Comparison of ENCODE assay signal across 27 cellular contexts in the genomic region with DNA sequence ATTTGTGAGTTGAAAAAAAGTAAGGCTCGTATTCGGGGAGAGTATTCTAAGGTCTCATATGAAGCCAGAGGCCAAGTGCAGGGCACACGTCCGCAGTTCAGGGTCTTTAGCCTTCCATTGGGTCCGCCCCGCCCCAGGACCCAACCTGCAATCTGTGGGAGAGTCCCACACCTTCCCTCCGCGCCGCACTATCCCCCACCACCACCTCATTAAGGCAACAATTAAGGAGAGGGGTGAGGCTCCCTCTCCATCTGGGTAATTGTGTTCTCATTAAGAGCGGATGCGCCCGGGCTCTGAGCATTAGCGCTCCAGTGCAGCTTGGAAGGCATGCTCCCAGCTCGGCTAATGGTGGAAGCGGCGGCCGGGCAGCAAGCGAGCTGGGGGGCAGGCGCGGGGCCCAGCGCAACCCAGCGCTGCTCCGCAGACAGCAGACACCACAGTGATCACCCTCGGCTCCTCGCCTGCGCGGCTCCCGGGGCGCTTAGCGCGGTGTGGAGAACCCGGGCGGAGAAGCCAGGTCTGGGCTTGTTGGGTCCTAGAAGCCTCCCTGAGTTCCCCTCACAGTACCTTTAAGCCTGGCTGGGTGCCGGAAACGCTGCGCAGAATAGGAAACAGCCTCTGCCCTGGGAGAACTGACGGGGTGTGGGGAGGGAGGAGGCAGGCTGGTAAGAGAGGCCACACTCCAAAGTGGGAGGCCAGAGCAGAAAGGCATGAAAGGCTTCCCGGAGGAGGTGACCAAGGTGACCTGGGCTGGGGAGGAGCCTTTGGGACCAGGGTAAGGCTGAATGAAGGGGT. TPM values are rescaled to one million over a fixed set of nuclear protein-coding genes. Genes with fewer than 3 reads are reported as not detected.
A peak's percentile ranks its signal among the peaks of the same experiment; 100 is the strongest.
DNase-seq lines count a peak whose midpoint lies in the region; ATAC-seq and TF ChIP-seq lines count a peak whose summit lies in the region.
"Had no signal": no experiment of that assay in that cellular context is flagged by ENCODE, and none has a peak within 500 bp of the region (broad histone marks: within the 10 kb centered on the region; RNA-seq: fewer than 3 reads in every experiment).

No MANE protein-coding gene starts in this region.

- no peaks in the 10 kb centered on the region for H4K20me1 ChIP-seq in BLaER1

- peak overlapping the region in 1 of 5 experiments; percentile 61 for H3K27ac Mint-ChIP-seq in brain
- H3K27ac Mint-ChIP-seq: activated T-helper 2 cell treated with anti-CD3 and anti-CD28 coated beads, Interferon-gamma antibody, Interleukin-2, Interleukin-4, amounts not matched to agents 10 μg/mL and 5 μg/mL and 100 μg/mL, durations not matched to agents 14 hours and 24 hours and 36 hours; mesothelial cell of epicardium had no signal

- no peak for ATAC-seq in HG03097 (IDR thresholded peaks at IDR 0.05; ENCODE audit: low FRiP score, unreplicated experiment)
- ATAC-seq: left colon had no signal

- H3K27me3 Mint-ChIP-seq in brain, result peaks cover 91% of the 10 kb centered on the region

- H3K4me2 ChIP-seq in BLaER1, result peak overlapping the region; percentile 28; the same call in 1 of the 2 replicates
- H3K4me2 ChIP-seq: hepatocyte, PC-9 had no signal

- TF ChIP-seq CTCF in brain (conservative IDR thresholded peaks at IDR 0.05), result no peak

- H3K9ac ChIP-seq in BLaER1 (no peak overlapping the region), HUES48 (ENCODE audit: low read depth, low read length) (no peak overlapping the region)

- H3K4me3 ChIP-seq in BLaER1, result no peak overlapping the region
- peak overlapping the region; percentile 55 for H3K4me3 ChIP-seq in HUES48 (ENCODE audit: low read depth, low read length)
- H3K4me3 ChIP-seq: breast epithelium, coronary artery, hepatocyte, PC-9, prostate gland, thoracic aorta had no signal

- H3K4me1 Mint-ChIP-seq in brain, result peaks cover 26% of the 10 kb centered on the region
- H3K4me1 Mint-ChIP-seq: mesothelial cell of epicardium had no signal

- H3K9me3 ChIP-seq in BLaER1 (peaks cover 10% of the 10 kb centered on the region), HUES48 (ENCODE audit: control insufficient read depth, insufficient read depth, low read length) (no peaks in the 10 kb centered on the region)
- H3K9me3 ChIP-seq: breast epithelium, prostate gland, thoracic aorta had no signal

- peaks cover 0 to 10% (median 0%) of the 10 kb centered on the region in 5 experiments for H3K9me3 Mint-ChIP-seq in brain
- H3K9me3 Mint-ChIP-seq: activated T-helper 2 cell treated with anti-CD3 and anti-CD28 coated beads, Interferon-gamma antibody, Interleukin-2, Interleukin-4, amounts not matched to agents 10 μg/mL and 5 μg/mL and 100 μg/mL, durations not matched to agents 14 hours and 24 hours and 36 hours; mesothelial cell of epicardium; neural crest cell had no signal

- H3K4me1 ChIP-seq in BLaER1 (peaks cover 9% of the 10 kb centered on the region; the same call in 1 of the 2 replicates), HUES48 (ENCODE audit: control insufficient read depth, insufficient read depth, low read length) (peaks cover 49% of the 10 kb centered on the region)
- H3K4me1 ChIP-seq: breast epithelium, prostate gland had no signal

- H3K36me3 ChIP-seq in BLaER1 (no peaks in the 10 kb centered on the region), HUES48 (ENCODE audit: control insufficient read depth, insufficient read depth, low read length) (no peaks in the 10 kb centered on the region)
- H3K36me3 ChIP-seq: breast epithelium, prostate gland, thoracic aorta had no signal

- H3K27ac ChIP-seq in BLaER1 (no peak overlapping the region), HUES48 (ENCODE audit: low read depth, low read length) (no peak overlapping the region)
- H3K27ac ChIP-seq: breast epithelium, coronary artery, hepatocyte, PC-9, prostate gland, thoracic aorta had no signal

- DNase-seq in iPS-NIHi11 (ENCODE audit: low spot score), result peak; percentile 23
- DNase-seq in germinal center (ENCODE audit: low spot score), result no peak
- no peak for DNase-seq in NCI-H774 (lab: John Stamatoyannopoulos, UW)
- DNase-seq in SW 1271 (lab: John Stamatoyannopoulos, UW), result no peak
- DNase-seq: ACHN; activated CD4-positive, alpha-beta T cell treated with anti-CD3 and anti-CD28 coated beads for 4 hours; GF-D8; KBM-7; left colon; NCI-H2029; PC-9; SIG-M5; stimulated activated CD4-positive, alpha-beta T cell treated with anti-CD3 and anti-CD28 coated beads, Interleukin-1b, Interleukin-23, amount 100 ng/mL, for 48 hours; stimulated activated naive CD4-positive, alpha-beta T cell; T-helper 1 cell had no signal

- no peaks in the 10 kb centered on the region for H3K36me3 Mint-ChIP-seq in brain
- H3K36me3 Mint-ChIP-seq: mesothelial cell of epicardium had no signal

- peak overlapping the region in 3 of 5 experiments; percentile 32 to 67 (median 64) for H3K4me3 Mint-ChIP-seq in brain
- H3K4me3 Mint-ChIP-seq: mesothelial cell of epicardium, neural crest cell had no signal

- peaks cover 23% of the 10 kb centered on the region; the same call in 1 of the 2 replicates for H3K27me3 ChIP-seq in BLaER1
- H3K27me3 ChIP-seq in HUES48 (ENCODE audit: control insufficient read depth, insufficient read depth, low read length), result peaks cover 95% of the 10 kb centered on the region

RNA-seq across cellular contexts. Expression of a gene that starts 6.5 kb away (rescaled TPM):
- polyA plus RNA-seq in brain (ENCODE audit: insufficient read depth, low read depth, low replicate concordance), result 36.4 TPM
- polyA plus RNA-seq: hepatocyte had no signal
